ENCODE assay signal across 1 cellular context in genomic region chr9:109496126-109496707, GRCh38.
TF ChIP-seq lines count a peak whose summit lies in the region.

No MANE protein-coding gene starts in this region.

TF ChIP-seq in HCT116, 20 proteins besides CTCF, POLR2A, EP300 and RAD21 (continued from another document):
- TF ChIP-seq REST (IDR thresholded peaks at IDR 0.05; ENCODE audit: low read depth): no peak
- TF ChIP-seq SIN3A (IDR thresholded peaks at IDR 0.05; ENCODE audit: low read depth): no peak
- TF ChIP-seq YY1 (IDR thresholded peaks at IDR 0.05; ENCODE audit: extremely low read depth, insufficient replicate concordance, low read depth, low read length): no peak
- no peak for TF ChIP-seq SRF (IDR thresholded peaks at IDR 0.05; ENCODE audit: low read depth)
- no peak for TF ChIP-seq CBX3 (IDR thresholded peaks at IDR 0.05; ENCODE audit: low read depth)
- no peak for TF ChIP-seq EGR1 (IDR thresholded peaks at IDR 0.05; ENCODE audit: low read depth)
